In genomic region chr11:120337133-120337895, GRCh38 we compare ENCODE assay signal across 8 cellular contexts. TPM values are rescaled to one million over a fixed set of nuclear protein-coding genes. Genes with fewer than 3 reads are reported as not detected.
A peak's percentile ranks its signal among the peaks of the same experiment; 100 is the strongest.
DNase-seq lines count a peak whose midpoint lies in the region; ATAC-seq, FAIRE-seq and TF ChIP-seq lines count a peak whose summit lies in the region.

No MANE protein-coding gene starts in this region.

- H4K20me1 ChIP-seq in GM23248 (ENCODE audit: insufficient read depth): peaks cover 20% of the 10 kb centered on the region

- no peaks in the 10 kb centered on the region for H3K9me2 ChIP-seq in GM23248 (ENCODE audit: insufficient read depth)

- peak overlapping the region; percentile 72 for H2AFZ ChIP-seq in GM23248

- TF ChIP-seq CTCF in A549 (IDR thresholded peaks at IDR 0.05): no peak
- no peak for TF ChIP-seq CTCF in lung (IDR thresholded peaks at IDR 0.05; ENCODE audit: control extremely low read depth, extremely low read depth)
- no peak for TF ChIP-seq CTCF in thyroid gland (IDR thresholded peaks at IDR 0.05)
- no peak for TF ChIP-seq CTCF in omental fat pad (IDR thresholded peaks at IDR 0.05)

- H3K4me2 ChIP-seq in A549: peak overlapping the region; percentile 85
- peak overlapping the region; percentile 96 for H3K4me2 ChIP-seq in GM23248 (ENCODE audit: unreplicated experiment)

- H3K79me2 ChIP-seq in GM23248 (ENCODE audit: insufficient read depth): peaks cover 65% of the 10 kb centered on the region

- peaks cover 66% of the 10 kb centered on the region for H3F3A ChIP-seq in GM23248 (ENCODE audit: insufficient read depth)

- CTCF ChIA-PET in A549 (lab: Yijun Ruan, JAX): interaction anchor here (1.1 to 2.4 kb wide), 4 partner anchors 12 to 95 kb away, joined by 3 to 8 read pairs (median 3); no protein-coding TSS in a partner anchor

- H3K4me3 Mint-ChIP-seq in dendritic cell treated with granulocyte-macrophage colony-stimulating factor and Interleukin-4, amounts not matched to agents 40 ng/mL and 50 ng/mL, for 4 days: peak overlapping the region; percentile 86

- DNase-seq in A549 (ENCODE audit: low read depth in 1 of 2, low spot score in 1 of 2) (no peak), GM23248 (peak; percentile 45), lung (ENCODE audit: low spot score) (peak; percentile 43), thyroid gland (peak; percentile 48 to 52), omental fat pad (ENCODE audit: low spot score) (no peak)

- no peak for TF ChIP-seq RAD21 in A549 (conservative IDR thresholded peaks at IDR 0.05 in 1 of 2, IDR thresholded peaks at IDR 0.05 in 1 of 2)

- H3K9me3 ChIP-seq in A549 (no peaks in the 10 kb centered on the region), GM23248 (ENCODE audit: low read depth) (no peaks in the 10 kb centered on the region), lung (ENCODE audit: control insufficient read depth in 2 of 2, insufficient read depth in 1 of 2, low read length in 1 of 2) (no peaks in the 10 kb centered on the region), thyroid gland (no peaks in the 10 kb centered on the region)

- ATAC-seq in A549 (peak; percentile 13 to 22; a peak in 5 of 6 replicates), SK-N-SH treated with all-trans-retinoic acid at 6 μM for 48 hours (peak; percentile 7), lung (ENCODE audit: insufficient read depth, low FRiP score) (no peak), omental fat pad (ENCODE audit: low FRiP score) (no peak), GM18873 (IDR thresholded peaks at IDR 0.05; ENCODE audit: low FRiP score, unreplicated experiment) (no peak)

- H3K27me3 Mint-ChIP-seq in dendritic cell treated with granulocyte-macrophage colony-stimulating factor and Interleukin-4, amounts not matched to agents 40 ng/mL and 50 ng/mL, for 4 days: peaks cover 75% of the 10 kb centered on the region

- peak overlapping the region; percentile 64 for H3K4me3 ChIP-seq in A549
- H3K4me3 ChIP-seq in GM23248: peak overlapping the region; percentile 96
- H3K4me3 ChIP-seq in lung: peak overlapping the region; percentile 94
- H3K4me3 ChIP-seq in thyroid gland (replicated peaks in 1 of 3): peak overlapping the region; percentile 45 to 92 (median 65)

- POLR2A ChIA-PET in A549 (lab: Yijun Ruan, JAX): interaction anchor here (0.6 to 3.3 kb wide), 7 partner anchors 9 to 159 kb away, joined by 3 to 16 read pairs (median 3); no protein-coding TSS in a partner anchor

- H3K27ac ChIP-seq in A549 (peak overlapping the region; percentile 84 to 100), GM23248 (peak overlapping the region; percentile 82), lung (ENCODE audit: low read depth in 1 of 2, low read length in 1 of 2) (peak overlapping the region; percentile 96 to 99), thyroid gland (peak overlapping the region; percentile 90 to 99 (median 93))

- no peak for TF ChIP-seq EP300 in A549 (IDR thresholded peaks at IDR 0.05)

- no peaks in the 10 kb centered on the region for H3K9me3 Mint-ChIP-seq in dendritic cell treated with granulocyte-macrophage colony-stimulating factor and Interleukin-4, amounts not matched to agents 40 ng/mL and 50 ng/mL, for 4 days

- TF ChIP-seq POLR2A in A549 (IDR thresholded peaks at IDR 0.05; ENCODE audit: low read length) (no peak), thyroid gland (IDR thresholded peaks at IDR 0.05) (no peak)

- peak overlapping the region; percentile 90 for H3K9ac ChIP-seq in GM23248

- no peaks in the 10 kb centered on the region for H3K36me3 Mint-ChIP-seq in dendritic cell treated with granulocyte-macrophage colony-stimulating factor and Interleukin-4, amounts not matched to agents 40 ng/mL and 50 ng/mL, for 4 days (ENCODE audit: low read depth)

- peak overlapping the region; percentile 67 for H3K27ac Mint-ChIP-seq in dendritic cell treated with granulocyte-macrophage colony-stimulating factor and Interleukin-4, amounts not matched to agents 40 ng/mL and 50 ng/mL, for 4 days

- H3K27me3 ChIP-seq in GM23248 (replicated peaks; ENCODE audit: insufficient read depth): no peaks in the 10 kb centered on the region
- H3K27me3 ChIP-seq in lung (ENCODE audit: control insufficient read depth, insufficient read depth): no peaks in the 10 kb centered on the region
- no peaks in the 10 kb centered on the region for H3K27me3 ChIP-seq in thyroid gland

- FAIRE-seq in A549 (lab: Jason Lieb, UNC): no peak

- WGBS in A549 (ENCODE audit: missing lambda C conversion rate): under 1% methylated on average over 21 of the region's 21 CpGs
- 0 to 1% methylated on average over 21 of the region's 21 CpGs for WGBS in GM23248 (ENCODE audit: low coverage in 1 of 2, low lambda C conversion rate in 2 of 2, missing lambda C conversion rate in 2 of 2), 2 experiments
- 2 to 5% methylated on average over 21 of the region's 21 CpGs for WGBS in lung, 2 donors
- 1 to 3% methylated on average over 15 to 21 of the region's 21 CpGs for WGBS in thyroid gland, 2 donors

- no peaks in the 10 kb centered on the region for H3K36me3 ChIP-seq in GM23248 (ENCODE audit: low read depth)
- H3K36me3 ChIP-seq in lung (ENCODE audit: control insufficient read depth in 2 of 2, insufficient read depth in 2 of 2, low read length in 2 of 2): no peaks in the 10 kb centered on the region
- H3K36me3 ChIP-seq in thyroid gland: no peaks in the 10 kb centered on the region

- peaks cover 21% of the 10 kb centered on the region for H3K4me1 Mint-ChIP-seq in dendritic cell treated with granulocyte-macrophage colony-stimulating factor and Interleukin-4, amounts not matched to agents 40 ng/mL and 50 ng/mL, for 4 days (ENCODE audit: low read depth)

- in situ Hi-C loops in GM23248 (cut with MboI): no loop called here

- H3K4me1 ChIP-seq in A549 (peaks cover 38% of the 10 kb centered on the region), GM23248 (ENCODE audit: insufficient read depth) (peaks cover 52% of the 10 kb centered on the region), lung (ENCODE audit: control insufficient read depth in 2 of 2, insufficient read depth in 2 of 2, low read length in 2 of 2) (peaks cover 0 to 19% of the 10 kb centered on the region in 2 donors), thyroid gland (peaks cover 26 to 41% of the 10 kb centered on the region in 2 donors)

- intact Hi-C loops in dendritic cell treated with granulocyte-macrophage colony-stimulating factor and Interleukin-4, amounts not matched to agents 40 ng/mL and 50 ng/mL, for 4 days (cut with micrococcal nuclease): no loop called here
- intact Hi-C loops in thyroid gland (cut with DNase I): loop anchor here (5.0 kb wide), 1 partner anchor 350 kb away; no protein-coding TSS in a partner anchor

TF ChIP-seq in A549, 52 proteins besides CTCF, POLR2A, EP300 and RAD21 (continues in another document):
- no peak for TF ChIP-seq FOXS1 (CRISPR knock-in tag; IDR thresholded peaks at IDR 0.05)
- TF ChIP-seq E2F6 (IDR thresholded peaks at IDR 0.05; ENCODE audit: borderline replicate concordance, low read depth): no peak
- TF ChIP-seq MYC (IDR thresholded peaks at IDR 0.05; ENCODE audit: borderline replicate concordance, low read length): no peak
- no peak for TF ChIP-seq RFX5 (IDR thresholded peaks at IDR 0.05)
- TF ChIP-seq ZC3H11A (IDR thresholded peaks at IDR 0.05): no peak
- no peak for TF ChIP-seq BHLHE40 (IDR thresholded peaks at IDR 0.05; ENCODE audit: low read depth, low read length)
- no peak for TF ChIP-seq MAZ (IDR thresholded peaks at IDR 0.05; ENCODE audit: borderline replicate concordance, low read depth, low read length)

TF ChIP-seq in SK-N-SH treated with all-trans-retinoic acid at 6 μM for 48 hours, 23 proteins besides CTCF, POLR2A, EP300 and RAD21:
- TF ChIP-seq GLIS3 (CRISPR knock-in tag; IDR thresholded peaks at IDR 0.05) (no peak), ZNF70 (CRISPR knock-in tag; IDR thresholded peaks at IDR 0.05) (no peak), ZFP3 (CRISPR knock-in tag; IDR thresholded peaks at IDR 0.05) (no peak), RARB (CRISPR knock-in tag; IDR thresholded peaks at IDR 0.05) (no peak), TOX (CRISPR knock-in tag; IDR thresholded peaks at IDR 0.05; ENCODE audit: borderline replicate concordance) (no peak)
TF ChIP-seq in SK-N-SH treated with all-trans-retinoic acid at 6 μM for 48 hours: peak in this region for 0.

RNA-seq across cellular contexts. Expression of gene ARHGEF12, which starts 1.1 kb away (rescaled TPM):
- 27.2 and 31.5 TPM in 2 replicates for polyA plus RNA-seq in A549 (2011; rRNA removed)
- polyA plus RNA-seq in A549 (2012; cell fraction: cytosol; rRNA removed): 4.0 and 4.9 TPM in 2 replicates
- 2.7 and 4.8 TPM in 2 replicates for polyA plus RNA-seq in A549 (2012; cell fraction: nucleus; rRNA removed)
- 16.4 to 18.0 TPM (median 16.7 TPM) in 3 replicates for polyA plus RNA-seq in A549 (2017; fragmentation: RNase III; extraction: RNeasy Plus Mini Kit Qiagen cat#74134 plus additional on column Dnase treatment)
- polyA minus RNA-seq in A549 (2011; rRNA and poly(A)+ RNA removed): 48.9 and 49.8 TPM in 2 replicates
- 52.7 and 57.9 TPM in 2 replicates for total RNA-seq in GM23248 (2014; rRNA removed; shearing (Covaris generic))
- 20.3 and 20.4 TPM in 2 replicates for polyA plus RNA-seq in GM23248 (2016; fragmentation: Nextera tagmentation; extraction: Ambion mirVana)
- total RNA-seq in lung: 100 to 1,000 TPM in 1 of 2 donors, 10 to 100 TPM in 1; 86.1 to 243 TPM
- polyA plus RNA-seq in lung: 10 to 100 TPM; 19.0 to 25.0 TPM
- 100 to 1,000 TPM; 169 to 268 (median 197) TPM for total RNA-seq in thyroid gland
- total RNA-seq in omental fat pad: 100 to 1,000 TPM in 1 of 4 donors, 10 to 100 TPM in 3; 69.8 to 137 (median 75.2) TPM

RNA-seq across cellular contexts. Expression of gene TLCD5, which starts 12.2 kb away (rescaled TPM):
- 12.9 TPM in 2 replicates for polyA plus RNA-seq in A549 (2011; rRNA removed)
- polyA plus RNA-seq in A549 (2012; cell fraction: cytosol; rRNA removed): 5.0 and 5.3 TPM in 2 replicates
- polyA plus RNA-seq in A549 (2012; cell fraction: nucleus; rRNA removed): 3.8 and 8.8 TPM in 2 replicates
- 5.8 to 6.1 TPM (median 6.0 TPM) in 3 replicates for polyA plus RNA-seq in A549 (2017; fragmentation: RNase III; extraction: RNeasy Plus Mini Kit Qiagen cat#74134 plus additional on column Dnase treatment)
- 9.5 and 10.1 TPM in 2 replicates for polyA minus RNA-seq in A549 (2011; rRNA and poly(A)+ RNA removed)
- 6.8 and 11.1 TPM in 2 replicates for total RNA-seq in GM23248 (2014; rRNA removed; shearing (Covaris generic))
- 10.6 and 13.5 TPM in 2 replicates for polyA plus RNA-seq in GM23248 (2016; fragmentation: Nextera tagmentation; extraction: Ambion mirVana)
- 10 to 100 TPM in 1 of 2 donors, 1 to 10 TPM in 1; 3.7 to 10.8 TPM for total RNA-seq in lung
- 1 to 10 TPM; 2.0 to 2.4 TPM for polyA plus RNA-seq in lung
- total RNA-seq in thyroid gland: 10 to 100 TPM; 12.5 to 14.0 (median 13.4) TPM
- 1 to 10 TPM; 2.9 to 6.1 (median 4.4) TPM for total RNA-seq in omental fat pad

Comparison
In these comparisons a context has a peak if more than half of its experiments do, and no peak if none do; other contexts are left out.
1. ATAC-seq: peak in A549 (2 of 2) and SK-N-SH treated with all-trans-retinoic acid at 6 μM for 48 hours (single experiment); none in lung (single experiment), omental fat pad (single experiment) and GM18873 (single experiment).
2. DNase-seq: peak in GM23248 (single experiment), lung (single experiment) and thyroid gland (2 of 2); none in A549 (0 of 2) and omental fat pad (single experiment).
3. Peak in every context shown above with its lines, with median percentiles within 50 percentile points of each other: H3K27ac ChIP-seq and H3K4me3 ChIP-seq.